12 cellular contexts compared by ENCODE assay signal in genomic region chr5:100828756-100829342, GRCh38.
DNase-seq lines count a peak whose midpoint lies in the region; ATAC-seq, FAIRE-seq and TF ChIP-seq lines count a peak whose summit lies in the region.
"Had no signal": no experiment of that assay in that cellular context is flagged by ENCODE, and none has a peak within 500 bp of the region (broad histone marks: within the 10 kb centered on the region; RNA-seq: fewer than 3 reads in every experiment).

No MANE protein-coding gene starts in this region.

- H3K36me3 ChIP-seq in left ventricle myocardium inferior (no peaks in the 10 kb centered on the region), muscle layer of duodenum (ENCODE audit: control insufficient read depth in 1 of 2, insufficient read depth in 2 of 2, low read length in 2 of 2) (no peaks in the 10 kb centered on the region), left lung (no peaks in the 10 kb centered on the region)

- intact Hi-C loops in left ventricle myocardium inferior (cut with micrococcal nuclease): no loop called here
- intact Hi-C loops in Right ventricle myocardium inferior (cut with DNase I): no loop called here
- intact Hi-C loops in left lung (cut with DNase I): no loop called here

- H3K4me1 ChIP-seq in left ventricle myocardium inferior (peaks cover 31% of the 10 kb centered on the region), muscle layer of duodenum (ENCODE audit: control insufficient read depth in 1 of 2, insufficient read depth in 2 of 2, low read length in 2 of 2) (no peaks in the 10 kb centered on the region), left lung (peaks cover 0 to 31% of the 10 kb centered on the region in 2 donors)

- H3K4me3 ChIP-seq in left ventricle myocardium inferior (no peak overlapping the region), muscle layer of duodenum (ENCODE audit: low read depth in 1 of 2, low read length in 2 of 2) (no peak overlapping the region), left lung (no peak overlapping the region)

- peak overlapping the region; percentile 71 for H3K27ac ChIP-seq in left ventricle myocardium inferior (replicated peaks)
- peak overlapping the region; percentile 79 for H3K27ac ChIP-seq in muscle layer of duodenum (ENCODE audit: low read length)
- peak overlapping the region in 1 of 2 donors; percentile 76 for H3K27ac ChIP-seq in left lung

- ATAC-seq in Right ventricle myocardium inferior (no peak), left lung (no peak)

- DNase-seq in left ventricle myocardium inferior: no peak
- DNase-seq in Right ventricle myocardium inferior (ENCODE audit: missing footprints): no peak
- peak; percentile 5 for DNase-seq in UCSD-AML1 (lab: John Stamatoyannopoulos, UW; ENCODE audit: unreplicated experiment)
- DNase-seq in HTR-8/SVneo (ENCODE audit: insufficient read length, low spot score): no peak
- no peak for DNase-seq in frontal cortex (ENCODE audit: low spot score in 2 of 2)
- no peak for DNase-seq in left lung
- DNase-seq in GOT3 (lab: John Stamatoyannopoulos, UW): no peak
- DNase-seq: effector memory CD4-positive, alpha-beta T cell; mammary epithelial cell; NCI-H1436 had no signal

- FAIRE-seq in HTR-8/SVneo (lab: Jason Lieb, UNC) (no peak), frontal cortex (lab: Jason Lieb, UNC) (no peak)
- FAIRE-seq: urothelium cell line had no signal

- H3K27me3 ChIP-seq in left ventricle myocardium inferior (ENCODE audit: low read depth): no peaks in the 10 kb centered on the region
- no peaks in the 10 kb centered on the region for H3K27me3 ChIP-seq in muscle layer of duodenum (ENCODE audit: low read depth, low read length)
- no peaks in the 10 kb centered on the region for H3K27me3 ChIP-seq in left lung

- no peak for TF ChIP-seq CTCF in left ventricle myocardium inferior (IDR thresholded peaks at IDR 0.05; ENCODE audit: borderline replicate concordance)
- TF ChIP-seq CTCF in left lung (IDR thresholded peaks at IDR 0.05): no peak

- no peaks in the 10 kb centered on the region for H3K9me3 ChIP-seq in left ventricle myocardium inferior (replicated peaks)
- no peaks in the 10 kb centered on the region for H3K9me3 ChIP-seq in muscle layer of duodenum (ENCODE audit: control insufficient read depth in 1 of 2, low read length in 2 of 2)
- H3K9me3 ChIP-seq in left lung: no peaks in the 10 kb centered on the region
